27 cellular contexts compared by ENCODE assay signal in genomic region chr21:15203740-15204139, GRCh38.
"Had no signal": no experiment of that assay in that cellular context is flagged by ENCODE, and none has a peak within 500 bp of the region (broad histone marks: within the 10 kb centered on the region; RNA-seq: fewer than 3 reads in every experiment).

No MANE protein-coding gene starts in this region.

- H3K4me3 ChIP-seq: Peyer's patch had no signal

- DNase-seq: activated CD4-positive, alpha-beta memory T cell treated with anti-CD3 and anti-CD28 coated beads, Interleukin-2, amount 10 ng/mL, durations not matched to agents 7 days and 5 days; activated CD4-positive, alpha-beta T cell treated with anti-CD3 and anti-CD28 coated beads for 36 hours; activated CD4-positive, alpha-beta T cell treated with anti-CD3 and anti-CD28 coated beads, Interleukin-2, amount 50 U/mL, for 1 hour; activated gamma-delta T cell treated with Interleukin-2 at 50 U/mL for 16 hours; activated naive CD4-positive, alpha-beta T cell treated with anti-CD3 and anti-CD28 coated beads, Interleukin-2, amount 10 ng/mL, durations not matched to agents 7 days and 5 days; activated naive CD8-positive, alpha-beta T cell treated with anti-CD3 and anti-CD28 coated beads for 36 hours; activated T-cell treated with anti-CD3 and anti-CD28 coated beads for 4 hours; activated T-cell treated with anti-CD3 and anti-CD28 coated beads, Interleukin-2, amount 50 U/mL, for 72 hours; caudate nucleus; NCI-H1092; NCI-H1417; NCI-H1694; NCI-H2029; NCI-H2107; NCI-H2171 treated with DMSO at 0.1 percent for 48 hours; NCI-H226; NCI-H526; NK-92 treated with Interleukin-12 subunit alpha and Interleukin-12 subunit beta, amount 100 ng/mL, for 24 hours; OCI-M1; Peyer's patch; SHP77 treated with DMSO at 0.1 percent for 48 hours; T-cell; T-helper 2 cell; WERI-Rb-1 had no signal

- H3K36me3 Mint-ChIP-seq: activated naive CD4-positive, alpha-beta T cell treated with anti-CD3 and anti-CD28 coated beads, Interleukin-2, amount 10 ng/mL, durations not matched to agents 7 days and 5 days; activated naive CD8-positive, alpha-beta T cell treated with anti-CD3 and anti-CD28 coated beads for 36 hours; T-cell had no signal

- H3K9ac ChIP-seq: KMS-11 had no signal

- H3K36me3 ChIP-seq: Peyer's patch, WERI-Rb-1 had no signal

- H3K9me3 ChIP-seq: Peyer's patch had no signal

- H3K4me3 Mint-ChIP-seq: activated CD4-positive, alpha-beta memory T cell treated with anti-CD3 and anti-CD28 coated beads, Interleukin-2, amount 10 ng/mL, durations not matched to agents 7 days and 5 days; activated CD4-positive, alpha-beta T cell treated with anti-CD3 and anti-CD28 coated beads for 36 hours; activated naive CD4-positive, alpha-beta T cell treated with anti-CD3 and anti-CD28 coated beads, Interleukin-2, amount 10 ng/mL, durations not matched to agents 7 days and 5 days; activated naive CD8-positive, alpha-beta T cell treated with anti-CD3 and anti-CD28 coated beads for 36 hours; activated T-cell treated with anti-CD3 and anti-CD28 coated beads, Interleukin-2, amount 50 U/mL, for 72 hours; T-cell had no signal

- H3K4me1 ChIP-seq: Peyer's patch had no signal

- H3K27me3 Mint-ChIP-seq: activated CD4-positive, alpha-beta memory T cell treated with anti-CD3 and anti-CD28 coated beads, Interleukin-2, amount 10 ng/mL, durations not matched to agents 7 days and 5 days; activated naive CD8-positive, alpha-beta T cell treated with anti-CD3 and anti-CD28 coated beads for 36 hours had no signal

- H3K27me3 ChIP-seq: Peyer's patch had no signal

- H3K4me2 ChIP-seq: KMS-11 had no signal

- H3K27ac Mint-ChIP-seq: activated CD4-positive, alpha-beta memory T cell treated with anti-CD3 and anti-CD28 coated beads, Interleukin-2, amount 10 ng/mL, durations not matched to agents 7 days and 5 days; activated CD4-positive, alpha-beta T cell treated with anti-CD3 and anti-CD28 coated beads for 36 hours; activated naive CD4-positive, alpha-beta T cell treated with anti-CD3 and anti-CD28 coated beads, Interleukin-2, amount 10 ng/mL, durations not matched to agents 7 days and 5 days; activated naive CD8-positive, alpha-beta T cell treated with anti-CD3 and anti-CD28 coated beads for 36 hours; activated T-cell treated with anti-CD3 and anti-CD28 coated beads, Interleukin-2, amount 50 U/mL, for 72 hours; activated T-helper 2 cell treated with anti-CD3 and anti-CD28 coated beads, Interferon-gamma antibody, Interleukin-2, Interleukin-4, amounts not matched to agents 10 μg/mL and 5 μg/mL and 100 μg/mL, durations not matched to agents 14 hours and 24 hours and 36 hours; T-cell had no signal

- H3K9me3 Mint-ChIP-seq: activated CD4-positive, alpha-beta memory T cell treated with anti-CD3 and anti-CD28 coated beads, Interleukin-2, amount 10 ng/mL, durations not matched to agents 7 days and 5 days; activated naive CD4-positive, alpha-beta T cell treated with anti-CD3 and anti-CD28 coated beads, Interleukin-2, amount 10 ng/mL, durations not matched to agents 7 days and 5 days; activated naive CD8-positive, alpha-beta T cell treated with anti-CD3 and anti-CD28 coated beads for 36 hours; activated T-helper 2 cell treated with anti-CD3 and anti-CD28 coated beads, Interferon-gamma antibody, Interleukin-2, Interleukin-4, amounts not matched to agents 10 μg/mL and 5 μg/mL and 100 μg/mL, durations not matched to agents 14 hours and 24 hours and 36 hours; T-cell had no signal

- ATAC-seq: activated CD4-positive, alpha-beta T cell treated with anti-CD3 and anti-CD28 coated beads for 36 hours; activated T-cell treated with anti-CD3 and anti-CD28 coated beads, Interleukin-2, amount 50 U/mL, for 72 hours; T-cell had no signal

- H3K27ac ChIP-seq: KMS-11, Peyer's patch, RWPE1, WERI-Rb-1 had no signal

- H3K4me1 Mint-ChIP-seq: activated CD4-positive, alpha-beta memory T cell treated with anti-CD3 and anti-CD28 coated beads, Interleukin-2, amount 10 ng/mL, durations not matched to agents 7 days and 5 days; activated CD4-positive, alpha-beta T cell treated with anti-CD3 and anti-CD28 coated beads for 36 hours; activated naive CD4-positive, alpha-beta T cell treated with anti-CD3 and anti-CD28 coated beads, Interleukin-2, amount 10 ng/mL, durations not matched to agents 7 days and 5 days; activated naive CD8-positive, alpha-beta T cell treated with anti-CD3 and anti-CD28 coated beads for 36 hours; T-cell had no signal
